In the genomic region with DNA sequence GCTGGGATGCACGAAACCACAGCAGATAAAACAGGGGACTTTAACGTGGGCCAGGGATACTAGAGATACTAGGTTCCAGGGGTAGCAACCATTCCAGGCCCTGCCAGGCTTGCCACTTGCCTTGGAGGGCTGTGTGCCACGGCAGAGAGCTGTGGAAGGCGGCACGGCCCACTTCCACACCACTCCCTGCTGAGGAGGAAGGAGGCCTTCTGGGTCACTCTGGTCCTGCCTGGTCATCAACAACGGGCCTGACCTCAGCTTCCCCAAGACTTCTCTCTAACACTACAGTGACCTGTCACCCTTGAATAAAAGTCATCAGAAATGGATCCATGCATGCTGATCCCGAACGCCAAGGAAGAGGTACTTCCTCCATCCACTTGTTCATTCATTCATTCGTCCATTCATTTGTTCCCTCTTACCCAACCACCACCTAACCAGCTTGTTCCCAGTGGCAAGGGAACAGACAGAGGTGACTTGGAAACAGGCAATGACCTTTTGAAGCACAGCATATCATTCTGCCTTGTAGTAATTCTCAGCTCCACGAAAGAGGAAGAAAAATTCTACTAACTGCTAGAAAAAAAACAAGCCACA, we compare ENCODE assay signal across 16 cellular contexts. TPM values are rescaled to one million over a fixed set of nuclear protein-coding genes. Genes with fewer than 3 reads are reported as not detected.
DNase-seq lines count a peak whose midpoint lies in the region; ATAC-seq and TF ChIP-seq lines count a peak whose summit lies in the region.
"Had no signal": no experiment of that assay in that cellular context is flagged by ENCODE, and none has a peak within 500 bp of the region (broad histone marks: within the 10 kb centered on the region; RNA-seq: fewer than 3 reads in every experiment).

No MANE protein-coding gene starts in this region.

- 91 to 94% methylated on average over 10 of the region's 10 CpGs for WGBS in aorta, 2 donors
- WGBS in stomach, 5 donors = 86 to 92% (median 89%) methylated on average over 8 to 10 of the region's 10 CpGs

- no peak overlapping the region for H3K4me3 ChIP-seq in left ventricle myocardium inferior
- H3K4me3 ChIP-seq in lower lobe of right lung = no peak overlapping the region
- H3K4me3 ChIP-seq in aorta (ENCODE audit: low read length in 2 of 2) = no peak overlapping the region
- no peak overlapping the region for H3K4me3 ChIP-seq in stomach
- H3K4me3 ChIP-seq: SK-N-MC had no signal

- DNase-seq in cardiac septum (ENCODE audit: low spot score) = peak; percentile 71
- DNase-seq in left ventricle myocardium inferior = no peak
- no peak for DNase-seq in activated CD8-positive, alpha-beta T cell treated with anti-CD3 and anti-CD28 coated beads, Interleukin-2, amount 10 ng/mL, durations not matched to agents 7 days and 5 days
- DNase-seq in lower lobe of right lung = peak; percentile 56
- DNase-seq in aorta = peak in 1 of 2 donors; percentile 71
- no peak for DNase-seq in activated T-cell treated with anti-CD3 and anti-CD28 coated beads, Interleukin-2, amount 50 U/mL, for 4 hours
- DNase-seq in NCI-H1105 (lab: John Stamatoyannopoulos, UW) = no peak
- no peak for DNase-seq in stomach
- DNase-seq: brain microvascular endothelial cell; effector CD4-positive, alpha-beta T cell; EL; HCEC 1CT; NCI-H1417 treated with DMSO at 0.1 percent for 48 hours; NCI-H446 had no signal

- H3K36me3 ChIP-seq in left ventricle myocardium inferior = no peaks in the 10 kb centered on the region
- peaks cover 17% of the 10 kb centered on the region for H3K36me3 ChIP-seq in lower lobe of right lung
- no peaks in the 10 kb centered on the region for H3K36me3 ChIP-seq in aorta (ENCODE audit: control insufficient read depth in 1 of 2, insufficient read depth in 2 of 2, low read length in 1 of 2)
- peaks cover 12 to 32% (median 25%) of the 10 kb centered on the region in 4 donors for H3K36me3 ChIP-seq in stomach

- intact Hi-C loops in cardiac septum (cut with DNase I) (no loop called here), left ventricle myocardium inferior (cut with micrococcal nuclease) (no loop called here), lower lobe of right lung (cut with DNase I) (no loop called here), aorta (cut with DNase I) (no loop called here), stomach (cut with DNase I; ENCODE audit: low total_unique reads) (no loop called here)

- peaks cover 90% of the 10 kb centered on the region for H3K36me3 Mint-ChIP-seq in activated CD8-positive, alpha-beta T cell treated with anti-CD3 and anti-CD28 coated beads, Interleukin-2, amount 10 ng/mL, durations not matched to agents 7 days and 5 days (ENCODE audit: low read depth)
- peaks cover 27% of the 10 kb centered on the region for H3K36me3 Mint-ChIP-seq in activated T-cell treated with anti-CD3 and anti-CD28 coated beads, Interleukin-2, amount 50 U/mL, for 4 hours (ENCODE audit: insufficient read depth)

- H3K9me3 Mint-ChIP-seq in activated CD8-positive, alpha-beta T cell treated with anti-CD3 and anti-CD28 coated beads, Interleukin-2, amount 10 ng/mL, durations not matched to agents 7 days and 5 days (ENCODE audit: insufficient read depth) = no peaks in the 10 kb centered on the region
- H3K9me3 Mint-ChIP-seq in activated T-cell treated with anti-CD3 and anti-CD28 coated beads, Interleukin-2, amount 50 U/mL, for 4 hours = no peaks in the 10 kb centered on the region

- POLR2A ChIA-PET in activated CD8-positive, alpha-beta T cell treated with anti-CD3 and anti-CD28 coated beads, Interleukin-2, amount 10 ng/mL, durations not matched to agents 7 days and 5 days (lab: Charles Lee) = interaction anchor here (0.6 to 1.1 kb wide), 2 partner anchors 9 to 10 kb away, joined by 3 to 5 read pairs; no protein-coding TSS in a partner anchor

- no peaks in the 10 kb centered on the region for H3K27me3 ChIP-seq in left ventricle myocardium inferior (ENCODE audit: low read depth)
- H3K27me3 ChIP-seq in lower lobe of right lung (ENCODE audit: low read depth) = no peaks in the 10 kb centered on the region
- no peaks in the 10 kb centered on the region for H3K27me3 ChIP-seq in aorta (ENCODE audit: control insufficient read depth in 1 of 2, insufficient read depth in 2 of 2, low read length in 1 of 2)
- no peaks in the 10 kb centered on the region for H3K27me3 ChIP-seq in stomach
- H3K27me3 ChIP-seq: brain microvascular endothelial cell had no signal

- H3K4me1 Mint-ChIP-seq in activated CD8-positive, alpha-beta T cell treated with anti-CD3 and anti-CD28 coated beads, Interleukin-2, amount 10 ng/mL, durations not matched to agents 7 days and 5 days (ENCODE audit: low read depth) = peaks cover 54% of the 10 kb centered on the region
- H3K4me1 Mint-ChIP-seq in activated T-cell treated with anti-CD3 and anti-CD28 coated beads, Interleukin-2, amount 50 U/mL, for 4 hours (ENCODE audit: low read depth) = peaks cover 64% of the 10 kb centered on the region

- H3K4me1 ChIP-seq in left ventricle myocardium inferior (peaks cover 4% of the 10 kb centered on the region), lower lobe of right lung (peaks cover 43% of the 10 kb centered on the region), aorta (ENCODE audit: control insufficient read depth in 1 of 2, insufficient read depth in 2 of 2, low read length in 2 of 2) (no peaks in the 10 kb centered on the region), stomach (peaks cover 0 to 15% (median 0%) of the 10 kb centered on the region in 4 donors)

- TF ChIP-seq POLR2A in stomach (IDR thresholded peaks at IDR 0.05) = no peak

- H3K27ac Mint-ChIP-seq in activated CD8-positive, alpha-beta T cell treated with anti-CD3 and anti-CD28 coated beads, Interleukin-2, amount 10 ng/mL, durations not matched to agents 7 days and 5 days = peak overlapping the region; percentile 64

- no peak for ATAC-seq in activated CD8-positive, alpha-beta T cell treated with anti-CD3 and anti-CD28 coated beads, Interleukin-2, amount 10 ng/mL, durations not matched to agents 7 days and 5 days
- ATAC-seq in lower lobe of right lung (peak; percentile 44 to 60), aorta (ENCODE audit: low FRiP score) (peak; percentile 36)
- ATAC-seq in activated T-cell treated with anti-CD3 and anti-CD28 coated beads, Interleukin-2, amount 50 U/mL, for 4 hours = no peak

- no peaks in the 10 kb centered on the region for H3K27me3 Mint-ChIP-seq in activated CD8-positive, alpha-beta T cell treated with anti-CD3 and anti-CD28 coated beads, Interleukin-2, amount 10 ng/mL, durations not matched to agents 7 days and 5 days (ENCODE audit: low read depth)
- H3K27me3 Mint-ChIP-seq in activated T-cell treated with anti-CD3 and anti-CD28 coated beads, Interleukin-2, amount 50 U/mL, for 4 hours (ENCODE audit: low read depth) = no peaks in the 10 kb centered on the region

- no peak overlapping the region for H3K4me3 Mint-ChIP-seq in activated CD8-positive, alpha-beta T cell treated with anti-CD3 and anti-CD28 coated beads, Interleukin-2, amount 10 ng/mL, durations not matched to agents 7 days and 5 days
- no peak overlapping the region for H3K4me3 Mint-ChIP-seq in activated T-cell treated with anti-CD3 and anti-CD28 coated beads, Interleukin-2, amount 50 U/mL, for 4 hours

- TF ChIP-seq CTCF in left ventricle myocardium inferior (IDR thresholded peaks at IDR 0.05; ENCODE audit: borderline replicate concordance) (no peak), lower lobe of right lung (IDR thresholded peaks at IDR 0.05) (no peak), stomach (IDR thresholded peaks at IDR 0.05) (no peak)

- CTCF ChIA-PET in activated CD8-positive, alpha-beta T cell treated with anti-CD3 and anti-CD28 coated beads, Interleukin-2, amount 10 ng/mL, durations not matched to agents 7 days and 5 days (lab: Charles Lee) = interaction anchor here (0.8 to 1.1 kb wide), 2 partner anchors 10 to 45 kb away, joined by 3 read pairs; no protein-coding TSS in a partner anchor

- no peak for TF ChIP-seq EP300 in stomach (IDR thresholded peaks at IDR 0.05)

- H3K9me3 ChIP-seq in left ventricle myocardium inferior (replicated peaks) (no peaks in the 10 kb centered on the region), lower lobe of right lung (no peaks in the 10 kb centered on the region), aorta (ENCODE audit: control insufficient read depth, low read length) (no peaks in the 10 kb centered on the region), stomach (no peaks in the 10 kb centered on the region)

- H3K27ac ChIP-seq in left ventricle myocardium inferior (replicated peaks) (no peak overlapping the region), lower lobe of right lung (no peak overlapping the region), aorta (ENCODE audit: low read depth in 1 of 2, low read length in 2 of 2) (no peak overlapping the region), stomach (peak overlapping the region in 2 of 5 donors; percentile 35 to 48)
- H3K27ac ChIP-seq: brain microvascular endothelial cell, SK-N-MC, VCaP had no signal

RNA-seq across cellular contexts. Expression of gene STK10, which starts 58.8 kb away (rescaled TPM):
- 12.1 TPM for total RNA-seq in cardiac septum
- 5.3 TPM for total RNA-seq in left ventricle myocardium inferior
- 100 to 1,000 TPM; 294 to 299 TPM for total RNA-seq in activated CD8-positive, alpha-beta T cell treated with anti-CD3 and anti-CD28 coated beads, Interleukin-2, amount 10 ng/mL, durations not matched to agents 7 days and 5 days
- total RNA-seq in lower lobe of right lung = 72.5 TPM
- total RNA-seq in aorta = 10 to 100 TPM; 32.5 to 67.7 TPM
- 1 to 10 TPM; 4.1 to 5.1 TPM for polyA plus RNA-seq in aorta
- total RNA-seq in activated T-cell treated with anti-CD3 and anti-CD28 coated beads, Interleukin-2, amount 50 U/mL, for 4 hours = 10 to 100 TPM; 62.1 to 79.0 (median 72.6) TPM
- 10 to 100 TPM in 4 of 5 donors, 1 to 10 TPM in 1; 7.1 to 86.6 (median 29.8) TPM for total RNA-seq in stomach
- polyA plus RNA-seq in stomach = 1 to 10 TPM; 6.6 to 8.2 (median 6.9) TPM

Comparison
In these comparisons a context has a peak if more than half of its experiments do, and no peak if none do; other contexts are left out.
1. DNase-seq: peak in cardiac septum (single experiment) and lower lobe of right lung (single experiment); none in left ventricle myocardium inferior (single experiment), activated CD8-positive, alpha-beta T cell treated with anti-CD3 and anti-CD28 coated beads, Interleukin-2, amount 10 ng/mL, durations not matched to agents 7 days and 5 days (single experiment), activated T-cell treated with anti-CD3 and anti-CD28 coated beads, Interleukin-2, amount 50 U/mL, for 4 hours (single experiment), NCI-H1105 (single experiment) and stomach (single experiment).
2. ATAC-seq: peak in lower lobe of right lung (2 of 2) and aorta (single experiment); none in activated CD8-positive, alpha-beta T cell treated with anti-CD3 and anti-CD28 coated beads, Interleukin-2, amount 10 ng/mL, durations not matched to agents 7 days and 5 days (single experiment) and activated T-cell treated with anti-CD3 and anti-CD28 coated beads, Interleukin-2, amount 50 U/mL, for 4 hours (0 of 2).